18 cellular contexts compared by ENCODE assay signal in genomic region chr9:125548141-125548540, GRCh38.
"Had no signal": no experiment of that assay in that cellular context is flagged by ENCODE, and none has a peak within 500 bp of the region (broad histone marks: within the 10 kb centered on the region; RNA-seq: fewer than 3 reads in every experiment).

No MANE protein-coding gene starts in this region.

- H3K4me3 ChIP-seq: cardiac muscle cell, colonic mucosa, lower lobe of right lung had no signal

- H3K36me3 Mint-ChIP-seq: type B pancreatic cell had no signal

- H3K9me3 Mint-ChIP-seq: naive thymus-derived CD4-positive, alpha-beta T cell; stimulated activated memory B cell treated with anti-CD40 and anti-IgM and Interleukin-4, amounts not matched to agents 10 μg/mL and 1 μg/mL and 100 μg/mL, for 72 hours; type B pancreatic cell had no signal

- H3K4me1 Mint-ChIP-seq: stimulated activated memory B cell treated with anti-CD40 and anti-IgM and Interleukin-4, amounts not matched to agents 10 μg/mL and 1 μg/mL and 100 μg/mL, for 72 hours had no signal

- DNase-seq: activated CD4-positive, alpha-beta T cell treated with anti-CD3 and anti-CD28 coated beads for 48 hours; activated CD8-positive, alpha-beta memory T cell treated with anti-CD3 and anti-CD28 coated beads, Interleukin-2, amount 50 U/mL, for 48 hours; activated CD8-positive, alpha-beta T cell treated with anti-CD3 and anti-CD28 coated beads, Interleukin-2, amount 10 ng/mL, durations not matched to agents 7 days and 5 days; activated naive CD4-positive, alpha-beta T cell treated with Interleukin-2 at 50 U/mL for 16 hours; colonic mucosa; effector CD4-positive, alpha-beta T cell; lower lobe of right lung; midbrain; naive thymus-derived CD4-positive, alpha-beta T cell; substantia nigra; T-helper 1 cell had no signal

- H3K27me3 Mint-ChIP-seq: naive thymus-derived CD4-positive, alpha-beta T cell; stimulated activated memory B cell treated with anti-CD40 and anti-IgM and Interleukin-4, amounts not matched to agents 10 μg/mL and 1 μg/mL and 100 μg/mL, for 72 hours; type B pancreatic cell had no signal

- H3K9me3 ChIP-seq: colonic mucosa, lower lobe of right lung, neutrophil had no signal

- ATAC-seq: activated CD8-positive, alpha-beta T cell treated with anti-CD3 and anti-CD28 coated beads, Interleukin-2, amount 10 ng/mL, durations not matched to agents 7 days and 5 days; lower lobe of right lung; naive thymus-derived CD4-positive, alpha-beta T cell; stimulated activated memory B cell treated with anti-CD40 and anti-IgM and Interleukin-4, amounts not matched to agents 10 μg/mL and 1 μg/mL and 100 μg/mL, for 72 hours had no signal

- H3K27ac ChIP-seq: colonic mucosa, neutrophil had no signal

- H3K4me3 Mint-ChIP-seq: activated CD8-positive, alpha-beta T cell treated with anti-CD3 and anti-CD28 coated beads, Interleukin-2, amount 10 ng/mL, durations not matched to agents 7 days and 5 days; naive thymus-derived CD4-positive, alpha-beta T cell; stimulated activated memory B cell treated with anti-CD40 and anti-IgM and Interleukin-4, amounts not matched to agents 10 μg/mL and 1 μg/mL and 100 μg/mL, for 72 hours; type B pancreatic cell had no signal

- H3K36me3 ChIP-seq: cardiac muscle cell, colonic mucosa, lower lobe of right lung had no signal

- FAIRE-seq: endothelial cell of umbilical vein, frontal cortex, keratinocyte had no signal

- H3K27me3 ChIP-seq: cardiac muscle cell, colonic mucosa, neutrophil had no signal

- H3K27ac Mint-ChIP-seq: activated CD8-positive, alpha-beta T cell treated with anti-CD3 and anti-CD28 coated beads, Interleukin-2, amount 10 ng/mL, durations not matched to agents 7 days and 5 days; naive thymus-derived CD4-positive, alpha-beta T cell; stimulated activated memory B cell treated with anti-CD40 and anti-IgM and Interleukin-4, amounts not matched to agents 10 μg/mL and 1 μg/mL and 100 μg/mL, for 72 hours; type B pancreatic cell had no signal
